ENCODE assay signal across 1 cellular context in the genomic region with DNA sequence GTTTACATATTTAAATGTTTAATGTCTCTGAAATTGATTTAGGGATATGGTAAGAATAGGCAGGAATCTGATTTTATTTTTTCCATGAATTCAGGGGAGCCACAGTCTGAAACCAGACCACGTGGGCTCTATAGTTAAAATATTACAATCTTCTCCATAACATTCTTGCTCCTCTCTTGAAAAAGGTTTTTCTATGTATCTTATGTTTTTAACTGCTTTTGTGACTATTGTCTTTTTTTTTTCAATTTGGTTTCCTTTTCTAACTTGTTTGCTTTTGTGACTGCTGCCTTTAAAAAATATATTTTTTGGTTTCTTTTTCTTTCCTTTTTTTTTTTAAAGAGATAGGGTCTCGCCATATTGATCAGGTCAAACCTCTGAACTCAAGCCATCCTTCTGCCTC.
TF ChIP-seq lines count a peak whose summit lies in the region.

No MANE protein-coding gene starts in this region.

TF ChIP-seq in K562, 482 proteins besides CTCF, POLR2A, EP300 and RAD21 (continued from another document):
- TF ChIP-seq, protein P1, sequence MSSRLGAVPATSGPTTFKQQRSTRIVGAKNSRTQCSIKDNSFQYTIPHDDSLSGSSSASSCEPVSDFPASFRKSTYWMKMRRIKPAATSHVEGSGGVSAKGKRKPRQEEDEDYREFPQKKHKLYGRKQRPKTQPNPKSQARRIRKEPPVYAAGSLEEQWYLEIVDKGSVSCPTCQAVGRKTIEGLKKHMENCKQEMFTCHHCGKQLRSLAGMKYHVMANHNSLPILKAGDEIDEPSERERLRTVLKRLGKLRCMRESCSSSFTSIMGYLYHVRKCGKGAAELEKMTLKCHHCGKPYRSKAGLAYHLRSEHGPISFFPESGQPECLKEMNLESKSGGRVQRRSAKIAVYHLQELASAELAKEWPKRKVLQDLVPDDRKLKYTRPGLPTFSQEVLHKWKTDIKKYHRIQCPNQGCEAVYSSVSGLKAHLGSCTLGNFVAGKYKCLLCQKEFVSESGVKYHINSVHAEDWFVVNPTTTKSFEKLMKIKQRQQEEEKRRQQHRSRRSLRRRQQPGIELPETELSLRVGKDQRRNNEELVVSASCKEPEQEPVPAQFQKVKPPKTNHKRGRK (tag; IDR thresholded peaks at IDR 0.05) = peak; percentile 87
- TF ChIP-seq, protein P2, sequence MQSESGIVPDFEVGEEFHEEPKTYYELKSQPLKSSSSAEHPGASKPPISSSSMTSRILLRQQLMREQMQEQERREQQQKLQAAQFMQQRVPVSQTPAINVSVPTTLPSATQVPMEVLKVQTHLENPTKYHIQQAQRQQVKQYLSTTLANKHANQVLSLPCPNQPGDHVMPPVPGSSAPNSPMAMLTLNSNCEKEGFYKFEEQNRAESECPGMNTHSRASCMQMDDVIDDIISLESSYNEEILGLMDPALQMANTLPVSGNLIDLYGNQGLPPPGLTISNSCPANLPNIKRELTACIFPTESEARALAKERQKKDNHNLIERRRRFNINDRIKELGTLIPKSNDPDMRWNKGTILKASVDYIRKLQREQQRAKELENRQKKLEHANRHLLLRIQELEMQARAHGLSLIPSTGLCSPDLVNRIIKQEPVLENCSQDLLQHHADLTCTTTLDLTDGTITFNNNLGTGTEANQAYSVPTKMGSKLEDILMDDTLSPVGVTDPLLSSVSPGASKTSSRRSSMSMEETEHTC (IDR thresholded peaks at IDR 0.05) = no peak
